ENCODE assay signal across 1 cellular context in the genomic region with DNA sequence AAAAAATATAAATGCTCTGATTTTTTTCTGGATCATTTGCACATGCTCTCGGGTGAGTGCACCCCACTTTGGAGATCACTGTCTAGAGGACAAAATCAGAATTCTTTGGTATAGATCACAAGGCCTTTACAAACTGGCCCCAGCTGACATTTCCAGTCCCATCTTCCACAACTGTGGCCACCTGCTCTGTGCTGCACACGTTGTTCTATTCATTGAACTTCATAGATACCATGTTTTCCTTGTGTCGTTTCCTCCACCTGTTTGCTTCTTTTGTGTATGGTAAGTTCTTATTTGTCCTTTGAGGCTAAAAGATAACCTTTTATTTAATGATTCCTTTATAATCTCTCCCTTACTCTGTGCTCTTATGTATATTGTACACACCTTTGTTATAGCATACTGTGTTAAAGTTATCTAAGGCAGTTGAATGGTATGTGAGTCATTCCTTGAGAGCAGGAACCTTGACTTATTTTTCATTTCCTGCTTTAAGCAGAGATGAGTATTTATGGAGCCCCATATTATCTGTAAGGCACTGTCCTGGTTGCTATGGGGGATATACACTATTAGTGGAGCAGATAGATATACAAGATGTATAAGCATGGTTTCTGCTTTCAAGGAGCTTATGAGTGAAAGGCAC.
TF ChIP-seq lines count a peak whose summit lies in the region.

No MANE protein-coding gene starts in this region.

TF ChIP-seq in SK-N-SH, 30 proteins besides CTCF, POLR2A, EP300 and RAD21:
- TF ChIP-seq FOSL2 (IDR thresholded peaks at IDR 0.05; ENCODE audit: borderline replicate concordance, low read depth) = peak; percentile 53; the same call in 1 of the 2 replicates
- TF ChIP-seq GABPA (IDR thresholded peaks at IDR 0.05; ENCODE audit: low read depth) = no peak
TF ChIP-seq in SK-N-SH: peak in this region for 1.
